Comparison of ENCODE assay signal across 15 cellular contexts in the genomic region with DNA sequence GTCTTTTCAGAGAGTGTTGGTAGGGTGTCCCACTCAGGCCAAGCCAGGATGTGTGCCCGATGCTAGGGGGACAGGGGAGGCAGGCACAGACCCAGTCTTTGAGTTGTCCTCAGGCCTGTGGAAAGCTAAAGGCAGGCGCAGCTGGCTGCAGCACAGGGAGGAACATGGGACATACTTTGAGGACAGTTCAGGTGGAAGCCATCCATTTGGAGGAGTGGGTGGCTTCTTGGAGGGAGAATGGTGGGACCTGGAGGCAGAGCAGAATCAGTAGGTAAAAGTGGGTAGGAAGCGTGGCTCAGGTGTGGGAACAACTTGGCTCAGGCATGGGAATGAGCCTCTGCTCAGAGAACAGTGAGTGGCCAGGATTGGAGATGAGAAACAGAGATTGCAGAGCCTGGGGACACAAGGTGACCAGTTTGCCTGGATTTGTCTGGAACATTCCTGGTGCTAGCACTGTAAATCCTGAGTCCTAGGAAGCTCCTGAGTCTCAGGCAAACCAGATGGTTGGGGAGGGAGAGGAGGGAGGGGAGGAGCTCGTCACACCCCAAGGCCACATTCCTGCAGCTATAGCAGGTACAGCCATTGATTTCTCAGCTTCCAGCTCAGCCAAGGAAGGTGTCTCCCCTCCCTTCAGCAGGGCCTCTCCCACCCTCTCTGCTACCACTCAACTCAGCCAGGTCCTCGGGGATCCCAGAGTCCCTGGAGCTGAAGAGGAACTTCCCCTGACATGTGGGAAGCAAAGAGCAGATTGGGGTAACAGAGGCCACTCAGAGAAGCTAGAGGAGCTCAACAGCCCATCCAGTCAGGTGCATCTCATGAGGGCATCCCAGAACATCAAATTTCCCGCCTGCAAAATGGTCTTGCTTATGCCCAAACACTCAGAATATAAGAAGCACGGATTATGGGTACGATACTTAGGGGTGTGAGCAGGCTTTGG.
DNase-seq lines count a peak whose midpoint lies in the region; ATAC-seq and TF ChIP-seq lines count a peak whose summit lies in the region.
"Had no signal": no experiment of that assay in that cellular context is flagged by ENCODE, and none has a peak within 500 bp of the region (broad histone marks: within the 10 kb centered on the region; RNA-seq: fewer than 3 reads in every experiment).

No MANE protein-coding gene starts in this region.

- no peak overlapping the region for H3K9ac ChIP-seq in H9 (ENCODE audit: extremely low read depth, insufficient read length, low read length)

- no peak overlapping the region for H3K18ac ChIP-seq in H9 (ENCODE audit: insufficient read length, low read depth, low read length)

- no peak overlapping the region for H3K56ac ChIP-seq in H9 (ENCODE audit: insufficient read length, low read depth, low read length)

- H4K5ac ChIP-seq in H9 (ENCODE audit: insufficient read length, low read depth, low read length) = no peak overlapping the region

- BruUV-seq in PC-9 (replicated peaks; lab: Mats Ljungman, UMichigan) = no TSS peak

- peak overlapping the region; percentile 43; the same call in 1 of the 2 replicates for H3K14ac ChIP-seq in H9 (ENCODE audit: insufficient read depth, low read length)

- H3K23me2 ChIP-seq in H9 (ENCODE audit: insufficient read length, low read depth, low read length, poor library complexity, severe bottlenecking) = no peaks in the 10 kb centered on the region

- H3K27me3 ChIP-seq in H9 (ENCODE audit: insufficient read depth, low read length) (no peaks in the 10 kb centered on the region), PC-9 (ENCODE audit: insufficient read depth, low read depth) (no peaks in the 10 kb centered on the region), prostate gland (replicated peaks; ENCODE audit: insufficient read depth) (no peaks in the 10 kb centered on the region)
- H3K27me3 ChIP-seq: tibial nerve had no signal

- H4K20me1 ChIP-seq in H9 (ENCODE audit: control insufficient read depth, insufficient read depth, insufficient read length) (no peaks in the 10 kb centered on the region), PC-9 (ENCODE audit: insufficient read depth) (no peaks in the 10 kb centered on the region)

- no peak overlapping the region for H2BK5ac ChIP-seq in H9 (ENCODE audit: insufficient read length, low read length)

- H3K23ac ChIP-seq in H9 (ENCODE audit: insufficient read length, low read depth, low read length) = no peak overlapping the region

- POLR2A ChIA-PET in PC-9 (lab: Charles Lee; ENCODE audit: unreplicated experiment) = interaction anchor here (0.6 kb wide), 2 partner anchors 38 to 460 kb away, joined by 4 to 6 read pairs; no protein-coding TSS in a partner anchor

- H3K27me3 Mint-ChIP-seq in H9 (ENCODE audit: low read depth) = peaks cover 7% of the 10 kb centered on the region

- H2BK15ac ChIP-seq in H9 (ENCODE audit: low read depth, low read length) = no peak overlapping the region

- no peaks in the 10 kb centered on the region for H3K9me3 Mint-ChIP-seq in H9
- H3K9me3 Mint-ChIP-seq: activated naive CD8-positive, alpha-beta T cell treated with anti-CD3 and anti-CD28 coated beads, Interleukin-2, amount 10 ng/mL, durations not matched to agents 7 days and 5 days had no signal

- H3K4ac ChIP-seq in H9 (ENCODE audit: low read depth, low read length) = no peak overlapping the region

- no peaks in the 10 kb centered on the region for H3K36me3 ChIP-seq in PC-9 (ENCODE audit: low read depth)
- H3K36me3 ChIP-seq in prostate gland = no peaks in the 10 kb centered on the region
- H3K36me3 ChIP-seq: tibial nerve had no signal

- no peak overlapping the region for H2BK20ac ChIP-seq in H9 (ENCODE audit: low read depth, low read length, poor library complexity, severe bottlenecking)

- H3F3A ChIP-seq in PC-9 (ENCODE audit: insufficient read depth, low read depth) = peaks cover 4% of the 10 kb centered on the region; the same call in 1 of the 2 replicates

- no peaks in the 10 kb centered on the region for H3K79me1 ChIP-seq in H9 (ENCODE audit: insufficient read depth, low read depth, low read length, poor library complexity, severe bottlenecking)

- H2AFZ ChIP-seq in H9 (ENCODE audit: low read length) (no peak overlapping the region), PC-9 (no peak overlapping the region)

- no peak overlapping the region for H3T11ph ChIP-seq in H9 (ENCODE audit: low read length)

- TF ChIP-seq CTCF in H9 (conservative IDR thresholded peaks at IDR 0.05) (no peak), PC-9 (conservative IDR thresholded peaks at IDR 0.05) (no peak), prostate gland (IDR thresholded peaks at IDR 0.05) (no peak)

- no peak for ATAC-seq in HG03025 (IDR thresholded peaks at IDR 0.05; ENCODE audit: low FRiP score, unreplicated experiment)

- H2BK120ac ChIP-seq in H9 (ENCODE audit: low read depth, low read length, poor library complexity, severe bottlenecking) = no peak overlapping the region

- no peaks in the 10 kb centered on the region; a peak in 1 of 7 replicates for H3K36me3 Mint-ChIP-seq in H9 (ENCODE audit: insufficient read depth in 1 of 3, low read depth in 3 of 3)
- H3K36me3 Mint-ChIP-seq: activated naive CD8-positive, alpha-beta T cell treated with anti-CD3 and anti-CD28 coated beads, Interleukin-2, amount 10 ng/mL, durations not matched to agents 7 days and 5 days; CD4-positive, CD25-positive, alpha-beta regulatory T cell had no signal

- DNase-seq in H9 = no peak
- DNase-seq in PC-9 = peak; percentile 63 to 84
- peak; percentile 33 for DNase-seq in iPS-NIHi7 (ENCODE audit: extremely low spot score)
- DNase-seq in prostate gland (ENCODE audit: low spot score) = peak; percentile 13
- no peak for DNase-seq in HCEC 1CT
- DNase-seq in NCI-H1694 (lab: John Stamatoyannopoulos, UW) = no peak
- DNase-seq: activated B cell treated with CpG ODN at 0.5 μM for 24 hours; activated naive CD8-positive, alpha-beta T cell treated with anti-CD3 and anti-CD28 coated beads, Interleukin-2, amount 10 ng/mL, durations not matched to agents 7 days and 5 days; caudate nucleus; CD4-positive, CD25-positive, alpha-beta regulatory T cell; GDM1; glutamatergic neuron; naive B cell had no signal

- no peaks in the 10 kb centered on the region for H3K9me3 ChIP-seq in H9 (ENCODE audit: control insufficient read depth, low read depth, low read length)
- 0 out of 2 replicates have a peak, but pooled peaks cover 13% of the 10 kb centered on the region for H3K9me3 ChIP-seq in PC-9 (ENCODE audit: insufficient read depth, low read depth)
- H3K9me3 ChIP-seq in prostate gland = no peaks in the 10 kb centered on the region

- CTCF ChIA-PET in PC-9 (lab: Charles Lee) = interaction anchor here (0.6 kb wide), 1 partner anchor 444 kb away, joined by 4 read pairs; no protein-coding TSS in a partner anchor

- H4K91ac ChIP-seq in H9 (ENCODE audit: insufficient read length, low read depth, low read length) = no peak overlapping the region

- intact Hi-C loops in PC-9 (cut with micrococcal nuclease; ENCODE audit: unreplicated experiment) (loop anchor here (2.0 kb wide), 1 partner anchor 34 kb away; no protein-coding TSS in a partner anchor), prostate gland (cut with DNase I) (no loop called here)

- H4K8ac ChIP-seq in H9 (replicated peaks; ENCODE audit: insufficient read length, low read depth, low read length) = no peak overlapping the region

- H3K4me1 ChIP-seq in H9 (ENCODE audit: insufficient read depth, low read length) (peaks cover 4% of the 10 kb centered on the region; the same call in 1 of the 2 replicates), PC-9 (replicated peaks; ENCODE audit: insufficient read depth) (peaks cover 34% of the 10 kb centered on the region), prostate gland (replicated peaks) (no peaks in the 10 kb centered on the region)
- H3K4me1 ChIP-seq: tibial nerve had no signal

- H3K4me3 ChIP-seq in PC-9 (no peak overlapping the region), prostate gland (no peak overlapping the region)
- H3K4me3 ChIP-seq: tibial nerve had no signal

- no peak overlapping the region for H2AK5ac ChIP-seq in H9 (ENCODE audit: insufficient read length, low read length)

- H3K4me1 Mint-ChIP-seq in H9 = peaks cover 14 to 30% of the 10 kb centered on the region in 2 experiments

- H3K9me2 ChIP-seq in PC-9 (ENCODE audit: insufficient read depth) = no peaks in the 10 kb centered on the region

- TF ChIP-seq POLR2A in prostate gland (IDR thresholded peaks at IDR 0.05) = no peak

- no CpG with 5 or more reads among the region's 8 CpGs for WGBS in H9 (ENCODE audit: extremely low coverage, insufficient read length, low lambda C conversion rate)
- WGBS in prostate gland = 64% methylated on average over 8 of the region's 8 CpGs

- H3K79me2 ChIP-seq in H9 (ENCODE audit: insufficient read depth, low read length) (no peaks in the 10 kb centered on the region), PC-9 (ENCODE audit: low read depth) (no peaks in the 10 kb centered on the region)

- H3K4me3 Mint-ChIP-seq in H9 = no peak overlapping the region
- H3K4me3 Mint-ChIP-seq: activated B cell treated with CpG ODN at 0.5 μM for 24 hours; activated naive CD8-positive, alpha-beta T cell treated with anti-CD3 and anti-CD28 coated beads, Interleukin-2, amount 10 ng/mL, durations not matched to agents 7 days and 5 days; CD4-positive, CD25-positive, alpha-beta regulatory T cell; naive B cell had no signal

- H3K4me2 ChIP-seq in H9 (ENCODE audit: insufficient read depth, insufficient read length, low read length) (no peak overlapping the region), PC-9 (peak overlapping the region; percentile 40)

- H3K27ac ChIP-seq in H9 (ENCODE audit: insufficient read length, low read depth, low read length) (no peak overlapping the region), PC-9 (peak overlapping the region; percentile 37), prostate gland (no peak overlapping the region)
- H3K27ac ChIP-seq: tibial nerve had no signal

- H3K27ac Mint-ChIP-seq in H9 = peak overlapping the region in 1 of 3 experiments; percentile 24; a peak in 2 of 7 replicates
- H3K27ac Mint-ChIP-seq: activated B cell treated with CpG ODN at 0.5 μM for 24 hours; activated naive CD8-positive, alpha-beta T cell treated with anti-CD3 and anti-CD28 coated beads, Interleukin-2, amount 10 ng/mL, durations not matched to agents 7 days and 5 days had no signal

- no peak overlapping the region for H2BK12ac ChIP-seq in H9 (ENCODE audit: insufficient read length, low read depth, low read length)

Comparison
In these comparisons a context has a peak if more than half of its experiments do, and no peak if none do; other contexts are left out.
1. DNase-seq: peak in PC-9 (2 of 2), iPS-NIHi7 (single experiment) and prostate gland (single experiment); none in H9 (single experiment), HCEC 1CT (single experiment) and NCI-H1694 (single experiment).